In genomic region chr1:230274254-230274653, GRCh38 we compare ENCODE assay signal across 20 cellular contexts.
A peak's percentile ranks its signal among the peaks of the same experiment; 100 is the strongest.
DNase-seq lines count a peak whose midpoint lies in the region; ATAC-seq and TF ChIP-seq lines count a peak whose summit lies in the region.
"Had no signal": no experiment of that assay in that cellular context is flagged by ENCODE, and none has a peak within 500 bp of the region (broad histone marks: within the 10 kb centered on the region; RNA-seq: fewer than 3 reads in every experiment).

No MANE protein-coding gene starts in this region.

- no peak overlapping the region for H3K27ac ChIP-seq in right cardiac atrium (ENCODE audit: low read length)
- H3K27ac ChIP-seq in heart right ventricle: no peak overlapping the region
- H3K27ac ChIP-seq in lower lobe of right lung: no peak overlapping the region
- H3K27ac ChIP-seq in thoracic aorta: peak overlapping the region; percentile 42 to 43
- H3K27ac ChIP-seq: foreskin keratinocyte, suprapubic skin had no signal

- POLR2A ChIA-PET in activated CD4-positive, alpha-beta memory T cell treated with anti-CD3 and anti-CD28 coated beads, Interleukin-2, amount 10 ng/mL, durations not matched to agents 7 days and 5 days (lab: Charles Lee): no interaction called here

- H3K4me3 ChIP-seq in right cardiac atrium (ENCODE audit: low read length) (no peak overlapping the region), heart right ventricle (no peak overlapping the region), lower lobe of right lung (no peak overlapping the region), thoracic aorta (peak overlapping the region; percentile 17)
- H3K4me3 ChIP-seq: HAP-1, suprapubic skin had no signal

- DNase-seq in right cardiac atrium (no peak), heart right ventricle (no peak), lower lobe of right lung (peak; percentile 39), thoracic aorta (ENCODE audit: low spot score) (no peak), NCI-H69 (lab: John Stamatoyannopoulos, UW) (no peak)
- DNase-seq in activated CD4-positive, alpha-beta memory T cell treated with anti-CD3 and anti-CD28 coated beads, Interleukin-2, amount 10 ng/mL, durations not matched to agents 7 days and 5 days: no peak
- DNase-seq: activated gamma-delta T cell treated with Interleukin-2 at 50 U/mL for 16 hours, DMS53, foreskin keratinocyte, mammary epithelial cell, NCI-H146, NCI-H446 treated with DMSO at 0.1 percent for 48 hours, occipital lobe, OCI-M1, small intestine had no signal

- H3K4me1 ChIP-seq in right cardiac atrium (ENCODE audit: control insufficient read depth, insufficient read depth, low read length): peaks cover 2% of the 10 kb centered on the region
- peaks cover 12 to 31% (median 20%) of the 10 kb centered on the region in 9 donors for H3K4me1 ChIP-seq in heart right ventricle
- H3K4me1 ChIP-seq in lower lobe of right lung: peaks cover 10% of the 10 kb centered on the region
- H3K4me1 ChIP-seq in thoracic aorta (ENCODE audit: control insufficient read depth in 1 of 2, low read depth in 2 of 2): peaks cover 18 to 51% of the 10 kb centered on the region in 2 donors
- H3K4me1 ChIP-seq: foreskin keratinocyte had no signal

- H3K9me3 Mint-ChIP-seq in activated CD4-positive, alpha-beta memory T cell treated with anti-CD3 and anti-CD28 coated beads, Interleukin-2, amount 10 ng/mL, durations not matched to agents 7 days and 5 days: no peaks in the 10 kb centered on the region

- H3K27me3 ChIP-seq in right cardiac atrium (ENCODE audit: control insufficient read depth, insufficient read depth): no peaks in the 10 kb centered on the region
- H3K27me3 ChIP-seq in heart right ventricle: no peaks in the 10 kb centered on the region
- H3K27me3 ChIP-seq in lower lobe of right lung (ENCODE audit: low read depth): no peaks in the 10 kb centered on the region
- H3K27me3 ChIP-seq in thoracic aorta (replicated peaks; ENCODE audit: insufficient read depth): no peaks in the 10 kb centered on the region
- H3K27me3 ChIP-seq: foreskin keratinocyte, suprapubic skin had no signal

- peaks cover 33% of the 10 kb centered on the region for H3K4me1 Mint-ChIP-seq in activated CD4-positive, alpha-beta memory T cell treated with anti-CD3 and anti-CD28 coated beads, Interleukin-2, amount 10 ng/mL, durations not matched to agents 7 days and 5 days

- no peaks in the 10 kb centered on the region for H3K9me3 ChIP-seq in right cardiac atrium (ENCODE audit: control insufficient read depth, low read length)
- no peaks in the 10 kb centered on the region for H3K9me3 ChIP-seq in heart right ventricle
- H3K9me3 ChIP-seq in lower lobe of right lung: no peaks in the 10 kb centered on the region
- H3K9me3 ChIP-seq in thoracic aorta: no peaks in the 10 kb centered on the region
- H3K9me3 ChIP-seq: HAP-1, suprapubic skin had no signal

- ATAC-seq in right cardiac atrium (peak; percentile 18 to 48), heart right ventricle (no peak), lower lobe of right lung (no peak), thoracic aorta (ENCODE audit: insufficient number of reproducible peaks, low FRiP score, low read depth) (no peak), GM19467 (IDR thresholded peaks at IDR 0.05; ENCODE audit: unreplicated experiment) (no peak), HG03521 (IDR thresholded peaks at IDR 0.05; ENCODE audit: unreplicated experiment) (no peak)
- ATAC-seq: activated CD4-positive, CD25-positive, alpha-beta regulatory T cell treated with anti-CD3 and anti-CD28 coated beads, Interleukin-2, amount 50 U/mL, for 24 hours; foreskin keratinocyte had no signal

- no peak overlapping the region for H3K4me3 Mint-ChIP-seq in activated CD4-positive, alpha-beta memory T cell treated with anti-CD3 and anti-CD28 coated beads, Interleukin-2, amount 10 ng/mL, durations not matched to agents 7 days and 5 days

- intact Hi-C loops in right cardiac atrium (cut with DNase I): no loop called here
- intact Hi-C loops in heart right ventricle (cut with DNase I): no loop called here
- intact Hi-C loops in lower lobe of right lung (cut with DNase I): no loop called here

- TF ChIP-seq CTCF in heart right ventricle (IDR thresholded peaks at IDR 0.05) (no peak), lower lobe of right lung (IDR thresholded peaks at IDR 0.05) (no peak), thoracic aorta (IDR thresholded peaks at IDR 0.05) (no peak)

- CTCF ChIA-PET in activated CD4-positive, alpha-beta memory T cell treated with anti-CD3 and anti-CD28 coated beads, Interleukin-2, amount 10 ng/mL, durations not matched to agents 7 days and 5 days (lab: Charles Lee): no interaction called here

- WGBS in right cardiac atrium: 73% methylated on average over 15 of the region's 15 CpGs
- WGBS in heart right ventricle, 2 donors: 82 to 84% methylated on average over 15 of the region's 15 CpGs

- H3K36me3 Mint-ChIP-seq in activated CD4-positive, alpha-beta memory T cell treated with anti-CD3 and anti-CD28 coated beads, Interleukin-2, amount 10 ng/mL, durations not matched to agents 7 days and 5 days (ENCODE audit: low read depth): no peaks in the 10 kb centered on the region

- H3K36me3 ChIP-seq in heart right ventricle (peaks cover 0 to 75% (median 17%) of the 10 kb centered on the region in 9 donors), lower lobe of right lung (peaks cover 48% of the 10 kb centered on the region), thoracic aorta (peaks cover 17% of the 10 kb centered on the region)

- H3K27me3 Mint-ChIP-seq in activated CD4-positive, alpha-beta memory T cell treated with anti-CD3 and anti-CD28 coated beads, Interleukin-2, amount 10 ng/mL, durations not matched to agents 7 days and 5 days: no peaks in the 10 kb centered on the region

- H3K27ac Mint-ChIP-seq in activated CD4-positive, alpha-beta memory T cell treated with anti-CD3 and anti-CD28 coated beads, Interleukin-2, amount 10 ng/mL, durations not matched to agents 7 days and 5 days: peak overlapping the region; percentile 56

Comparison
In these comparisons a context has a peak if more than half of its experiments do, and no peak if none do; other contexts are left out.
1. ATAC-seq: peak in right cardiac atrium (2 of 2); none in heart right ventricle (0 of 8), lower lobe of right lung (0 of 2), thoracic aorta (single experiment), GM19467 (single experiment) and HG03521 (single experiment).
2. H3K27ac ChIP-seq: peak in thoracic aorta (2 of 2); none in right cardiac atrium (single experiment), heart right ventricle (0 of 10) and lower lobe of right lung (single experiment).